Comparison of ENCODE assay signal across 8 cellular contexts in genomic region chr3:143001369-143002082, GRCh38.
DNase-seq lines count a peak whose midpoint lies in the region; ATAC-seq and TF ChIP-seq lines count a peak whose summit lies in the region.

U2SURP (plus strand) TSS chr3:143001570; CDS start chr3:143001629, 59 bp downstream.

- TF ChIP-seq CTCF in AG09319 (IDR thresholded peaks at IDR 0.05; ENCODE audit: low read depth, low read length), result no peak

- peak; percentile 95 for DNase-seq in AG09319 (ENCODE audit: extremely low read depth, low read depth)
- peak; percentile 98 for DNase-seq in NCI-H446 treated with DMSO at 0.1 percent for 48 hours (lab: John Stamatoyannopoulos, UW)
- DNase-seq in cerebellar cortex (ENCODE audit: low spot score), result peak; percentile 99
- peak; percentile 99 for DNase-seq in islet precursor cell
- DNase-seq in stimulated activated CD4-positive, alpha-beta T cell treated with anti-CD3 and anti-CD28 coated beads, Interleukin-12 subunit alpha, Interleukin-12 subunit beta, amount 100 ng/mL, for 48 hours (ENCODE audit: low read depth in 2 of 3, low spot score in 1 of 3), result peak; percentile 83 to 91 (median 84)

- ATAC-seq in GM19035 (IDR thresholded peaks at IDR 0.05; ENCODE audit: unreplicated experiment) (peak; percentile 87), HG03354 (IDR thresholded peaks at IDR 0.05; ENCODE audit: poor library complexity, severe bottlenecking, unreplicated experiment) (peak; percentile 88)
- ATAC-seq in activated CD4-positive, CD25-positive, alpha-beta regulatory T cell treated with anti-CD3 and anti-CD28 coated beads, Interleukin-2, amount 50 U/mL, for 24 hours, result peak; percentile 85 to 90

Comparison
In these comparisons a context has a peak if more than half of its experiments do, and no peak if none do; other contexts are left out.
1. Peak in every context shown above with its lines: DNase-seq and ATAC-seq.